ENCODE assay signal across 1 cellular context in the genomic region with DNA sequence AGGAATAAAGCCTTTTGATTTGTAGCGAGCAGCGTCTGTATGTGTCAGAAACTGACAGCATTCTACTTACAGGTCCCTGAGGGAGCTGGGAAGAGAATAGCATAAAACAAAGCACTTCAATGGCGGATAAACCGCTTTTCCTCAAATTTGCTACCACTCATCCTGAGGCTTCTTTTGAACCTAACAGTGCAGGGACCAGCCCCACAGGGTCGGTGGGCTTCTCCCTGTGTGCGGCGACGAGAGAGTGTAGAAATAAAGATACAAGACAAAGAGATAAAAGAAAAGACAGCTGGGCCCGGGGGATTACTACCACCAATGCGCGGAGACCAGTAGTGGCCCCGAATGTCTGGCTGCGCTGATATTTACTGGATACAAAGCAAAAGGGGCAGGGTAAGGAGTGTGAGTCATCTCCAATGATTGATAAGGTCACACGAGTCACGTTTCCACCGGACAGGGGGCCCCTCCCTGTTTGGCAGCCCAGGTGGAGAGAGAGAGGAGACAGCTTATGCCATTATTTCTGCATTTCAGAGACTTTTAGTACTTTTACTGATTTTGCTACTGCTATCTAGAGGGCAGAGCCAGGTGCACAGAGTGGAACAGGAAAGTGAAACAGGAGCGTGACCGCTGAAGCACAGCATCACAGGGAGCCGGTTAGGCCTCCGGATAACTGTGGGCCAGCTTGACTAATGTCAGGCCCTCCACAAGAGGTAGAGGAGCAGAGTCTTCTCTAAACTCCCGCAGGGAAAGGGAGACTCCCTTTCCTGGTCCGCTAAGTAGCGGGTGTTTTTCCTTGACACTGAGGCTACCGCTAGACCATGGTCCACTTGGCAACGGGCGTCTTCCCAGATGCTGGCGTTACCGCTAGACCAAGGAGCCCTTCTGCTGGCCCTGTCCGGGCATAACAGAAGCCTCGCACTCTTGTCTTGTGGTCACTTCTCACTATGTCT.
A peak's percentile ranks its signal among the peaks of the same experiment; 100 is the strongest.
TF ChIP-seq lines count a peak whose summit lies in the region.

No MANE protein-coding gene starts in this region.

TF ChIP-seq in HCT116, 20 proteins besides CTCF, POLR2A, EP300 and RAD21:
- TF ChIP-seq POLR2AphosphoS5 (IDR thresholded peaks at IDR 0.05; ENCODE audit: low read depth, low read length): peak; percentile 44
- TF ChIP-seq FOSL1 (IDR thresholded peaks at IDR 0.05; ENCODE audit: low read depth): peak; percentile 67
- peak; percentile 61 for TF ChIP-seq JUND (IDR thresholded peaks at IDR 0.05)
